13 cellular contexts compared by ENCODE assay signal in the genomic region with DNA sequence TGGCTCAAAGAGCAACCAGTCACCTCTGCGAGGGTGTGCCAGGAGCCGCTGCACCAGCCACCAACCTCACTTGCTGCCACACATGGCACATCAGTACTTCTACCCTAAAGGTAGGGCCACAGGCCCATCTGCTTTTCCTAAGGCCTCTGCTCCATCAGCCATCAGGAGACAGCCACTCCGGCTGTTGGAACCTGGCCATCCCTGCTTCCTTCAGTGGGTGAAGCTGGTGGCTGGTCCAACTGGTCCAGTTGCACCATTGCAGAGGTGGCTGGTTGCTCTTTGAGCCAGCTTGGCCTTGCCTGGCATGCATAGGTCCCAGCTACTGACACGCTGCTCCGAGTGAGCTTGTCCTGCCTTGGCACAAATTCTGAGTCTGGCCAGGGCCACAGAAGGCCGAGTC. TPM values are rescaled to one million over a fixed set of nuclear protein-coding genes. Genes with fewer than 3 reads are reported as not detected.
"Had no signal": no experiment of that assay in that cellular context is flagged by ENCODE, and none has a peak within 500 bp of the region (broad histone marks: within the 10 kb centered on the region; RNA-seq: fewer than 3 reads in every experiment).

No MANE protein-coding gene starts in this region.

RNA-seq across cellular contexts. Expression of a gene that starts 53.7 kb away (rescaled TPM):
- total RNA-seq: activated CD4-positive, alpha-beta memory T cell treated with anti-CD3 and anti-CD28 coated beads, Interleukin-2, amount 10 ng/mL, durations not matched to agents 7 days and 5 days; activated CD4-positive, alpha-beta T cell treated with anti-CD3 and anti-CD28 coated beads for 36 hours; activated CD4-positive, alpha-beta T cell treated with anti-CD3 and anti-CD28 coated beads, Interleukin-2, amount 10 ng/mL, durations not matched to agents 7 days and 5 days; activated CD8-positive, alpha-beta memory T cell treated with anti-CD3 and anti-CD28 coated beads, Interleukin-2, amount 10 ng/mL, durations not matched to agents 7 days and 5 days; activated CD8-positive, alpha-beta T cell treated with anti-CD3 and anti-CD28 coated beads, Interleukin-2, amount 10 ng/mL, durations not matched to agents 7 days and 5 days; activated naive CD8-positive, alpha-beta T cell treated with anti-CD3 and anti-CD28 coated beads, Interleukin-2, amount 10 ng/mL, durations not matched to agents 7 days and 5 days; activated T-helper 2 cell treated with anti-CD3 and anti-CD28 coated beads, Interferon-gamma antibody, Interleukin-2, Interleukin-4, amounts not matched to agents 10 μg/mL and 5 μg/mL and 100 μg/mL, durations not matched to agents 14 hours and 24 hours and 36 hours; ascending aorta; bronchial epithelial cell; T-cell; T-helper 1 cell treated with Interleukin-12 subunit alpha and Interleukin-12 subunit beta and Interleukin-4 antibody, amounts not matched to agents 30 ng/mL and 1 ng/mL, for 36 hours; T-helper 17 cell; T-helper 2 cell treated with Interferon-gamma antibody and Interleukin-4, amounts not matched to agents 100 ng/mL and 5 ng/mL, for 36 hours had no signal
